In genomic region chr11:100939581-100939980, GRCh38 we compare ENCODE assay signal across 17 cellular contexts.
A peak's percentile ranks its signal among the peaks of the same experiment; 100 is the strongest.
DNase-seq lines count a peak whose midpoint lies in the region; ATAC-seq, FAIRE-seq and TF ChIP-seq lines count a peak whose summit lies in the region.
"Had no signal": no experiment of that assay in that cellular context is flagged by ENCODE, and none has a peak within 500 bp of the region (broad histone marks: within the 10 kb centered on the region; RNA-seq: fewer than 3 reads in every experiment).

No MANE protein-coding gene starts in this region.

- DNase-seq in DMS 273 (lab: John Stamatoyannopoulos, UW; ENCODE audit: unreplicated experiment): peak; percentile 9
- no peak for DNase-seq in DMS 273 treated with DMSO at 0.1 percent for 48 hours (lab: John Stamatoyannopoulos, UW)
- DNase-seq in fibroblast of villous mesenchyme (ENCODE audit: low read depth): peak; percentile 67
- no peak for DNase-seq in brain microvascular endothelial cell
- no peak for DNase-seq in posterior vena cava (ENCODE audit: low spot score)
- DNase-seq in psoas muscle: no peak
- DNase-seq: CD4-positive, CD25-positive, alpha-beta regulatory T cell; DMS79; HCEC 1CT; HFFc6 had no signal

- H3K4me3 ChIP-seq in fibroblast of villous mesenchyme (ENCODE audit: low read depth, low read length) (no peak overlapping the region), brain microvascular endothelial cell (ENCODE audit: low read depth, low read length) (no peak overlapping the region), psoas muscle (no peak overlapping the region)
- H3K4me3 ChIP-seq: BLaER1 treated with 17β-estradiol and CSF1 and Interleukin-3, amounts not matched to agents 10 nM and 100 nM had no signal

- H3K27ac ChIP-seq in brain microvascular endothelial cell (no peak overlapping the region), psoas muscle (no peak overlapping the region)
- H3K27ac ChIP-seq: 22Rv1; BLaER1 treated with 17β-estradiol and CSF1 and Interleukin-3, amounts not matched to agents 10 nM and 100 nM; HL-60 had no signal

- TF ChIP-seq CTCF in fibroblast of villous mesenchyme (IDR thresholded peaks at IDR 0.05; ENCODE audit: insufficient read depth, low read depth, low read length) (no peak), brain microvascular endothelial cell (IDR thresholded peaks at IDR 0.05; ENCODE audit: low read depth, low read length, missing control alignments) (no peak), psoas muscle (IDR thresholded peaks at IDR 0.05) (no peak)

- no peaks in the 10 kb centered on the region for H3K9me3 ChIP-seq in psoas muscle
- H3K9me3 ChIP-seq: BLaER1 treated with 17β-estradiol and CSF1 and Interleukin-3, amounts not matched to agents 10 nM and 100 nM had no signal

- 40 to 46% (median 41%) methylated on average over 5 of the region's 5 CpGs for WGBS in psoas muscle, 3 donors

- peak; percentile 87 for FAIRE-seq in endometrium (lab: Jason Lieb, UNC)
- FAIRE-seq: G401.6, GM12891 had no signal

- ATAC-seq in HG03045 (IDR thresholded peaks at IDR 0.05; ENCODE audit: unreplicated experiment) (no peak), psoas muscle (no peak)

- H3K27me3 ChIP-seq in brain microvascular endothelial cell (replicated peaks): no peaks in the 10 kb centered on the region
- no peaks in the 10 kb centered on the region for H3K27me3 ChIP-seq in psoas muscle (ENCODE audit: insufficient read depth in 3 of 3, low read length in 2 of 3)
- H3K27me3 ChIP-seq: BLaER1 treated with 17β-estradiol and CSF1 and Interleukin-3, amounts not matched to agents 10 nM and 100 nM had no signal

- H3K36me3 ChIP-seq in brain microvascular endothelial cell (replicated peaks): peaks cover 2% of the 10 kb centered on the region
- H3K36me3 ChIP-seq in psoas muscle (ENCODE audit: insufficient read depth in 1 of 2, low read depth in 1 of 2): peaks cover 3 to 7% of the 10 kb centered on the region in 2 donors

- H3K4me1 ChIP-seq in psoas muscle: peaks cover 3% of the 10 kb centered on the region
- H3K4me1 ChIP-seq: BLaER1 treated with 17β-estradiol and CSF1 and Interleukin-3, amounts not matched to agents 10 nM and 100 nM had no signal

- in situ Hi-C loops in brain microvascular endothelial cell (cut with HindIII; ENCODE audit: low pct_ligation_motif_present, low sequenced_read_pairs): loop anchor here (25.0 kb wide), 1 partner anchor 352 kb away; no protein-coding TSS in a partner anchor

- intact Hi-C loops in posterior vena cava (cut with DNase I): loop anchor here (5.0 to 10.0 kb wide), 2 partner anchors 362 to 365 kb away; no protein-coding TSS in a partner anchor
- intact Hi-C loops in psoas muscle (cut with DNase I): loop anchor here in 1 of 2 donors (5.0 kb wide), 1 partner anchor 362 kb away; no protein-coding TSS in a partner anchor

Comparison
In these comparisons a context has a peak if more than half of its experiments do, and no peak if none do; other contexts are left out.
1. DNase-seq: peak in DMS 273 (single experiment) and fibroblast of villous mesenchyme (single experiment); none in DMS 273 treated with DMSO at 0.1 percent for 48 hours (single experiment), brain microvascular endothelial cell (single experiment), posterior vena cava (single experiment) and psoas muscle (0 of 2).